Comparison of ENCODE assay signal across 12 cellular contexts in genomic region chr19:14471436-14472187, GRCh38. TPM values are rescaled to one million over a fixed set of nuclear protein-coding genes. Genes with fewer than 3 reads are reported as not detected.
DNase-seq lines count a peak whose midpoint lies in the region; ATAC-seq and TF ChIP-seq lines count a peak whose summit lies in the region.
"Had no signal": no experiment of that assay in that cellular context is flagged by ENCODE, and none has a peak within 500 bp of the region (broad histone marks: within the 10 kb centered on the region; RNA-seq: fewer than 3 reads in every experiment).

No MANE protein-coding gene starts in this region.

- CTCF ChIA-PET in activated CD4-positive, alpha-beta T cell treated with anti-CD3 and anti-CD28 coated beads, Interleukin-2, amount 10 ng/mL, durations not matched to agents 7 days and 5 days (lab: Charles Lee) = interaction anchor here (0.5 to 2.0 kb wide), 12 partner anchors 9 to 335 kb away, joined by 3 to 7 read pairs (median 4); partner anchors contain the start of genes ASF1B and DNAJB1

- no peak overlapping the region for H3K4me3 Mint-ChIP-seq in activated CD4-positive, alpha-beta T cell treated with anti-CD3 and anti-CD28 coated beads, Interleukin-2, amount 10 ng/mL, durations not matched to agents 7 days and 5 days
- peak overlapping the region; percentile 49 for H3K4me3 Mint-ChIP-seq in endodermal cell
- peak overlapping the region; percentile 47 for H3K4me3 Mint-ChIP-seq in stimulated activated effector memory CD8-positive, alpha-beta T cell treated with anti-CD3 and anti-CD28 coated beads, Interleukin-12 subunit alpha, Interleukin-12 subunit beta, amount 100 ng/mL, for 72 hours

- peaks cover 22% of the 10 kb centered on the region for H3K36me3 ChIP-seq in endodermal cell (ENCODE audit: control insufficient read depth, insufficient read depth, low read length)

- H3K4me3 ChIP-seq in NB4 (ENCODE audit: low read depth, low read length) (no peak overlapping the region), endodermal cell (ENCODE audit: low read length) (no peak overlapping the region)

- no peak overlapping the region for H3K9ac ChIP-seq in endodermal cell (ENCODE audit: extremely low read depth, low read length, poor library complexity, severe bottlenecking)

- no peak for TF ChIP-seq CTCF in NB4 (IDR thresholded peaks at IDR 0.05; ENCODE audit: low read depth, low read length)
- no peak for TF ChIP-seq CTCF in endodermal cell (conservative IDR thresholded peaks at IDR 0.05)

- DNase-seq in activated CD4-positive, alpha-beta T cell treated with anti-CD3 and anti-CD28 coated beads, Interleukin-2, amount 10 ng/mL, durations not matched to agents 7 days and 5 days = no peak
- no peak for DNase-seq in activated CD4-positive, alpha-beta T cell treated with anti-CD3 and anti-CD28 coated beads for 48 hours
- DNase-seq in NB4 (ENCODE audit: low read depth) = peak; percentile 57
- no peak for DNase-seq in endodermal cell
- DNase-seq in stimulated activated effector memory CD8-positive, alpha-beta T cell treated with anti-CD3 and anti-CD28 coated beads, Interleukin-12 subunit alpha, Interleukin-12 subunit beta, amount 100 ng/mL, for 72 hours (ENCODE audit: low spot score in 2 of 2) = no peak

- H3K27me3 Mint-ChIP-seq in activated CD4-positive, alpha-beta T cell treated with anti-CD3 and anti-CD28 coated beads, Interleukin-2, amount 10 ng/mL, durations not matched to agents 7 days and 5 days = peaks cover 16% of the 10 kb centered on the region
- peaks cover 14% of the 10 kb centered on the region for H3K27me3 Mint-ChIP-seq in endodermal cell (ENCODE audit: insufficient read depth)
- H3K27me3 Mint-ChIP-seq: progenitor cell of endocrine pancreas had no signal

- no peaks in the 10 kb centered on the region for H3K27me3 ChIP-seq in endodermal cell (ENCODE audit: control insufficient read depth, insufficient read depth, low read length, poor library complexity, severe bottlenecking)

- peak overlapping the region; percentile 31 for H3K27ac Mint-ChIP-seq in activated CD4-positive, alpha-beta T cell treated with anti-CD3 and anti-CD28 coated beads, Interleukin-2, amount 10 ng/mL, durations not matched to agents 7 days and 5 days
- H3K27ac Mint-ChIP-seq in endodermal cell = no peak overlapping the region
- no peak overlapping the region for H3K27ac Mint-ChIP-seq in stimulated activated effector memory CD8-positive, alpha-beta T cell treated with anti-CD3 and anti-CD28 coated beads, Interleukin-12 subunit alpha, Interleukin-12 subunit beta, amount 100 ng/mL, for 72 hours
- H3K27ac Mint-ChIP-seq: progenitor cell of endocrine pancreas had no signal

- peaks cover 10% of the 10 kb centered on the region for H3K36me3 Mint-ChIP-seq in activated CD4-positive, alpha-beta T cell treated with anti-CD3 and anti-CD28 coated beads, Interleukin-2, amount 10 ng/mL, durations not matched to agents 7 days and 5 days (ENCODE audit: low read depth)
- H3K36me3 Mint-ChIP-seq in endodermal cell (ENCODE audit: low read depth) = peaks cover 25% of the 10 kb centered on the region
- peaks cover 73% of the 10 kb centered on the region for H3K36me3 Mint-ChIP-seq in stimulated activated effector memory CD8-positive, alpha-beta T cell treated with anti-CD3 and anti-CD28 coated beads, Interleukin-12 subunit alpha, Interleukin-12 subunit beta, amount 100 ng/mL, for 72 hours

- H3K27ac ChIP-seq in endodermal cell (ENCODE audit: low read depth, low read length) = no peak overlapping the region
- H3K27ac ChIP-seq: SK-N-MC had no signal

- H3K9me3 ChIP-seq in endodermal cell (ENCODE audit: control insufficient read depth, low read length) = no peaks in the 10 kb centered on the region

- H3K4me1 Mint-ChIP-seq in activated CD4-positive, alpha-beta T cell treated with anti-CD3 and anti-CD28 coated beads, Interleukin-2, amount 10 ng/mL, durations not matched to agents 7 days and 5 days = peaks cover 29% of the 10 kb centered on the region
- H3K4me1 Mint-ChIP-seq in endodermal cell = peaks cover 11% of the 10 kb centered on the region
- peaks cover 37% of the 10 kb centered on the region for H3K4me1 Mint-ChIP-seq in stimulated activated effector memory CD8-positive, alpha-beta T cell treated with anti-CD3 and anti-CD28 coated beads, Interleukin-12 subunit alpha, Interleukin-12 subunit beta, amount 100 ng/mL, for 72 hours

- TF ChIP-seq POLR2A in NB4 (IDR thresholded peaks at IDR 0.05; ENCODE audit: extremely low read depth, insufficient read length) = no peak

- POLR2A ChIA-PET in activated CD4-positive, alpha-beta T cell treated with anti-CD3 and anti-CD28 coated beads, Interleukin-2, amount 10 ng/mL, durations not matched to agents 7 days and 5 days (lab: Charles Lee) = interaction anchor here (0.6 kb wide), 1 partner anchor 111 kb away, joined by 3 read pairs; no protein-coding TSS in a partner anchor

- WGBS in endodermal cell (ENCODE audit: insufficient coverage in 1 of 2, insufficient read length in 1 of 2), 2 experiments = 87 to 89% methylated on average over 9 to 46 of the region's 46 CpGs

- H3K4me1 ChIP-seq in endodermal cell (ENCODE audit: control insufficient read depth, insufficient read depth, low read length) = no peaks in the 10 kb centered on the region

- no peaks in the 10 kb centered on the region for H3K9me3 Mint-ChIP-seq in activated CD4-positive, alpha-beta T cell treated with anti-CD3 and anti-CD28 coated beads, Interleukin-2, amount 10 ng/mL, durations not matched to agents 7 days and 5 days
- H3K9me3 Mint-ChIP-seq in endodermal cell = no peaks in the 10 kb centered on the region
- H3K9me3 Mint-ChIP-seq in stimulated activated effector memory CD8-positive, alpha-beta T cell treated with anti-CD3 and anti-CD28 coated beads, Interleukin-12 subunit alpha, Interleukin-12 subunit beta, amount 100 ng/mL, for 72 hours = no peaks in the 10 kb centered on the region

- ATAC-seq in stimulated activated effector memory CD8-positive, alpha-beta T cell treated with anti-CD3 and anti-CD28 coated beads, Interleukin-12 subunit alpha, Interleukin-12 subunit beta, amount 100 ng/mL, for 72 hours = no peak
- ATAC-seq in HG03025 (IDR thresholded peaks at IDR 0.05; ENCODE audit: low FRiP score, unreplicated experiment) (no peak), HG02973 (IDR thresholded peaks at IDR 0.05; ENCODE audit: unreplicated experiment) (no peak), HG02798 (IDR thresholded peaks at IDR 0.05; ENCODE audit: poor library complexity, unreplicated experiment) (no peak)

RNA-seq across cellular contexts. Expression of gene PTGER1, which starts 3.5 kb away (rescaled TPM):
- under 1 TPM; 0.19 to 0.27 TPM for total RNA-seq in activated CD4-positive, alpha-beta T cell treated with anti-CD3 and anti-CD28 coated beads, Interleukin-2, amount 10 ng/mL, durations not matched to agents 7 days and 5 days
- 1 to 10 TPM in 1 of 2 donors, under 1 TPM in 1; 0.81 to 1.0 TPM for total RNA-seq in endodermal cell
- polyA plus RNA-seq in endodermal cell (2013, experiment 1 of 2) = not detected
- polyA plus RNA-seq in endodermal cell (2013, experiment 2 of 2) = 0.37 TPM
- total RNA-seq: A673, myocyte had no signal

RNA-seq across cellular contexts. Expression of gene GIPC1, which starts 24.3 kb away (rescaled TPM):
- total RNA-seq in activated CD4-positive, alpha-beta T cell treated with anti-CD3 and anti-CD28 coated beads, Interleukin-2, amount 10 ng/mL, durations not matched to agents 7 days and 5 days = 10 to 100 TPM; 36.5 to 47.2 TPM
- total RNA-seq in endodermal cell = 10 to 100 TPM; 68.6 to 72.6 TPM
- 60.1 TPM for polyA plus RNA-seq in endodermal cell (2013, experiment 1 of 2)
- 55.9 TPM for polyA plus RNA-seq in endodermal cell (2013, experiment 2 of 2)

RNA-seq across cellular contexts. Expression of gene PKN1, which starts 38.5 kb away (rescaled TPM):
- 100 to 1,000 TPM; 238 to 242 TPM for total RNA-seq in activated CD4-positive, alpha-beta T cell treated with anti-CD3 and anti-CD28 coated beads, Interleukin-2, amount 10 ng/mL, durations not matched to agents 7 days and 5 days
- 100 to 1,000 TPM; 103 to 141 TPM for total RNA-seq in endodermal cell
- 89.7 TPM for polyA plus RNA-seq in endodermal cell (2013, experiment 1 of 2)
- 76.1 TPM for polyA plus RNA-seq in endodermal cell (2013, experiment 2 of 2)

RNA-seq across cellular contexts. Expression of gene DNAJB1, which starts 46.6 kb away (rescaled TPM):
- 100 to 1,000 TPM in 1 of 2 experiments, 10 to 100 TPM in 1; 89.7 to 100 TPM for total RNA-seq in activated CD4-positive, alpha-beta T cell treated with anti-CD3 and anti-CD28 coated beads, Interleukin-2, amount 10 ng/mL, durations not matched to agents 7 days and 5 days
- 10 to 100 TPM; 66.1 to 70.0 TPM for total RNA-seq in endodermal cell
- 62.8 TPM for polyA plus RNA-seq in endodermal cell (2013, experiment 1 of 2)
- polyA plus RNA-seq in endodermal cell (2013, experiment 2 of 2) = 56.0 TPM

RNA-seq across cellular contexts. Expression of gene DDX39A, which starts 52.5 kb away (rescaled TPM):
- total RNA-seq in activated CD4-positive, alpha-beta T cell treated with anti-CD3 and anti-CD28 coated beads, Interleukin-2, amount 10 ng/mL, durations not matched to agents 7 days and 5 days = 100 to 1,000 TPM; 232 to 269 TPM
- total RNA-seq in endodermal cell = 10 to 100 TPM; 82.5 to 86.1 TPM
- polyA plus RNA-seq in endodermal cell (2013, experiment 1 of 2) = 96.1 TPM
- polyA plus RNA-seq in endodermal cell (2013, experiment 2 of 2) = 90.8 TPM
